ENCODE assay signal across 9 cellular contexts in the genomic region with DNA sequence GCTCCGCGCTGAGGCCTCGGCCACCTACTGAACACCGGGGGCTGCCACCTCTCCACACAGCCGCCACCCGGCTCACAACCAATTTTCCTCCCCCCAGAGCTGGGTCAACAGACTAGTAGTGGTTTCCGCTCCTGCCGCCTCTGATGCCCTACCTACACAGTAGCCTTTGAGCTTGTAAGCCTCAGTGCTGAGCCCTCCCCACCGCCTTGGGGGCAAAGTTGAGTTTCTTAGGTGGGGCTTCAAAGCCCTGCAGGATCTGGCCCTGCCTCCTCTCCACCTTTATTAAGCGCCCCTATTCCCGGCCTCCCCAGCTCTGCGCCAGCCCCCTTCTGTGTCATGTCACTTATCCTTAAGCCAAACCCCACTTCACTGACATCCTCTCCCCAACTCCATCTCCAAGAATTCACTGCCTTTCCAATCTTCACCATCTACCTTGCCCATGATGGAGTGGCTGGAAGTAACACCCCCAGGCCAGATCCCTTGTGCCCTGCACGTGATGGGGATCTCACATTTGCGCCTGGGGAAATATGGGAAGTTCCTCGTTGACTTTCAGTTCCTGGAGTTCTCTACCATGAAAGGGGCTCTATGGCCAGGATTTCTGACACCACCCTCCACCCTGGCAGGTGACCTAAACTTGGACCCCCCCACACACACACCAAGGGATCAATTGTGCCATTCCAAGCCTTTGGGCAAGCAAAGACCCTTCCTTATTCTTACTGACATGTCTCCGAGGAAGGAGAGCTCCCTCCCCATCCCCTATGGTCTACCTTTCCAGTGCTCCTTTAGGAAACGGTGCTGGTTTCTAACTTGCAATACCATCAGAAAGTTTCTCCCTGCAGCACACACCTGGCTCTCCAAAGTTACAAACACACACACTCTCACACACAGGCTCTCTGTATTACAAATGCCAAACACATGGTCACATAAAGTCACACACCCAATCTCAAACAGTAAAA. TPM values are rescaled to one million over a fixed set of nuclear protein-coding genes. Genes with fewer than 3 reads are reported as not detected.
DNase-seq lines count a peak whose midpoint lies in the region; ATAC-seq and TF ChIP-seq lines count a peak whose summit lies in the region.
"Had no signal": no experiment of that assay in that cellular context is flagged by ENCODE, and none has a peak within 500 bp of the region (broad histone marks: within the 10 kb centered on the region; RNA-seq: fewer than 3 reads in every experiment).

No MANE protein-coding gene starts in this region.

- no peak for ATAC-seq in GM23338
- no peak for ATAC-seq in activated T-helper 17 cell treated with anti-CD3 and anti-CD28 coated beads, Interleukin-2, amount 50 U/mL, for 72 hours (replicated peaks)
- ATAC-seq in naive thymus-derived CD4-positive, alpha-beta T cell = peak; percentile 2
- no peak for ATAC-seq in GM21390 (IDR thresholded peaks at IDR 0.05; ENCODE audit: unreplicated experiment)
- no peak for ATAC-seq in GM18867 (IDR thresholded peaks at IDR 0.05; ENCODE audit: unreplicated experiment)

- H3K9me2 ChIP-seq in GM23338 (ENCODE audit: insufficient read depth) = no peaks in the 10 kb centered on the region

- peaks cover 84% of the 10 kb centered on the region for H3K27me3 ChIP-seq in GM23338 (ENCODE audit: insufficient read depth)
- peaks cover 4 to 17% of the 10 kb centered on the region in 2 donors for H3K27me3 ChIP-seq in naive thymus-derived CD4-positive, alpha-beta T cell (ENCODE audit: control insufficient read depth in 2 of 2, insufficient read depth in 2 of 2, low read length in 2 of 2)

- H3K4me3 Mint-ChIP-seq in GM23338 = peak overlapping the region; percentile 24; the same call in 2 of the 3 replicates
- H3K4me3 Mint-ChIP-seq in activated T-helper 17 cell treated with anti-CD3 and anti-CD28 coated beads, Interleukin-2, amount 50 U/mL, for 72 hours = peak overlapping the region; percentile 68
- H3K4me3 Mint-ChIP-seq in naive thymus-derived CD4-positive, alpha-beta T cell = peak overlapping the region; percentile 28 to 91 (median 81)

- CTCF ChIA-PET in naive thymus-derived CD4-positive, alpha-beta T cell (lab: Charles Lee) = interaction anchor here (0.6 to 3.3 kb wide), 14 partner anchors 10 to 260 kb away, joined by 3 to 17 read pairs (median 4); partner anchors contain the start of gene SIGMAR1

- H3K4me2 ChIP-seq in GM23338 = peak overlapping the region; percentile 94

- H3F3A ChIP-seq in GM23338 (replicated peaks; ENCODE audit: low read depth) = no peaks in the 10 kb centered on the region

- H3K36me3 Mint-ChIP-seq in GM23338 (ENCODE audit: low read depth) = no peaks in the 10 kb centered on the region; the same call in 2 of the 3 replicates
- H3K36me3 Mint-ChIP-seq in activated T-helper 17 cell treated with anti-CD3 and anti-CD28 coated beads, Interleukin-2, amount 50 U/mL, for 72 hours (ENCODE audit: low read depth) = peaks cover 7% of the 10 kb centered on the region
- H3K36me3 Mint-ChIP-seq in naive thymus-derived CD4-positive, alpha-beta T cell = peaks cover 0 to 5% (median 0%) of the 10 kb centered on the region in 5 donors

- peaks cover 6% of the 10 kb centered on the region for H4K20me1 ChIP-seq in GM23338 (replicated peaks; ENCODE audit: insufficient read depth)

- no peak overlapping the region for H3K27ac Mint-ChIP-seq in GM23338
- no peak overlapping the region for H3K27ac Mint-ChIP-seq in activated T-helper 17 cell treated with anti-CD3 and anti-CD28 coated beads, Interleukin-2, amount 50 U/mL, for 72 hours
- peak overlapping the region in 2 of 9 donors; percentile 8 to 55 for H3K27ac Mint-ChIP-seq in naive thymus-derived CD4-positive, alpha-beta T cell

- no peaks in the 10 kb centered on the region for H3K36me3 ChIP-seq in GM23338 (ENCODE audit: insufficient read depth)
- H3K36me3 ChIP-seq in naive thymus-derived CD4-positive, alpha-beta T cell (ENCODE audit: control insufficient read depth in 2 of 3, insufficient read depth in 3 of 3, low read length in 3 of 3) = no peaks in the 10 kb centered on the region
- H3K36me3 ChIP-seq: esophagus muscularis mucosa had no signal

- peak overlapping the region; percentile 52; the same call in 1 of the 2 replicates for H2AFZ ChIP-seq in GM23338

- no peak overlapping the region for H3K27ac ChIP-seq in C4-2B
- H3K27ac ChIP-seq in GM23338 (ENCODE audit: low read depth) = no peak overlapping the region
- H3K27ac ChIP-seq in naive thymus-derived CD4-positive, alpha-beta T cell (ENCODE audit: low read depth, low read length) = no peak overlapping the region

- H3K9me3 ChIP-seq in naive thymus-derived CD4-positive, alpha-beta T cell (ENCODE audit: control insufficient read depth in 2 of 3, low read length in 3 of 3) = no peaks in the 10 kb centered on the region
- H3K9me3 ChIP-seq: esophagus muscularis mucosa had no signal

- peaks cover 68% of the 10 kb centered on the region for H3K27me3 Mint-ChIP-seq in GM23338 (ENCODE audit: insufficient read depth, low read depth, poor library complexity)
- peaks cover 44% of the 10 kb centered on the region for H3K27me3 Mint-ChIP-seq in activated T-helper 17 cell treated with anti-CD3 and anti-CD28 coated beads, Interleukin-2, amount 50 U/mL, for 72 hours
- H3K27me3 Mint-ChIP-seq in naive thymus-derived CD4-positive, alpha-beta T cell = peaks cover 48 to 74% (median 60%) of the 10 kb centered on the region in 5 donors

- H3K4me1 Mint-ChIP-seq in GM23338 = peaks cover 27% of the 10 kb centered on the region
- peaks cover 13% of the 10 kb centered on the region for H3K4me1 Mint-ChIP-seq in activated T-helper 17 cell treated with anti-CD3 and anti-CD28 coated beads, Interleukin-2, amount 50 U/mL, for 72 hours
- H3K4me1 Mint-ChIP-seq in naive thymus-derived CD4-positive, alpha-beta T cell = peaks cover 10 to 31% (median 28%) of the 10 kb centered on the region in 7 donors

- DNase-seq in GM23338 (ENCODE audit: low spot score) (no peak), NCI-H2196 (lab: John Stamatoyannopoulos, UW; ENCODE audit: unreplicated experiment) (no peak)
- DNase-seq in naive thymus-derived CD4-positive, alpha-beta T cell = no peak
- no peak for DNase-seq in stimulated activated CD4-positive, alpha-beta T cell treated with anti-CD3 and anti-CD28 coated beads, Interleukin-1b, Interleukin-23, amount 100 ng/mL, for 48 hours

- H3K79me2 ChIP-seq in GM23338 (replicated peaks; ENCODE audit: insufficient read depth) = no peaks in the 10 kb centered on the region

- intact Hi-C loops in naive thymus-derived CD4-positive, alpha-beta T cell (cut with micrococcal nuclease) = loop anchor here (1.0 to 10.0 kb wide), 10 partner anchors 21 to 260 kb away; partner anchors contain the start of genes DNAI1 (in 1 of the 2), FAM219A (in 1 of the 2) and RPP25L (in 1 of the 2)

- POLR2A ChIA-PET in naive thymus-derived CD4-positive, alpha-beta T cell (lab: Charles Lee) = no interaction called here

- peaks cover 3% of the 10 kb centered on the region; the same call in 1 of the 3 replicates for H3K9me3 Mint-ChIP-seq in GM23338
- H3K9me3 Mint-ChIP-seq in activated T-helper 17 cell treated with anti-CD3 and anti-CD28 coated beads, Interleukin-2, amount 50 U/mL, for 72 hours = no peaks in the 10 kb centered on the region
- peaks cover 0 to 2% (median 0%) of the 10 kb centered on the region in 11 donors for H3K9me3 Mint-ChIP-seq in naive thymus-derived CD4-positive, alpha-beta T cell

- peak; percentile 79 for TF ChIP-seq CTCF in C4-2B (conservative IDR thresholded peaks at IDR 0.05)
- TF ChIP-seq CTCF in GM23338 (conservative IDR thresholded peaks at IDR 0.05; ENCODE audit: low read depth in 2 of 2) = no peak

- peaks cover 37% of the 10 kb centered on the region; the same call in 1 of the 2 replicates for H3K4me1 ChIP-seq in GM23338 (ENCODE audit: insufficient read depth)
- H3K4me1 ChIP-seq in naive thymus-derived CD4-positive, alpha-beta T cell (ENCODE audit: control insufficient read depth in 2 of 2, insufficient read depth in 2 of 2, low read length in 2 of 2) = peaks cover 0 to 13% of the 10 kb centered on the region in 2 donors

- H3K4me3 ChIP-seq in GM23338 = peak overlapping the region; percentile 70
- H3K4me3 ChIP-seq in naive thymus-derived CD4-positive, alpha-beta T cell (ENCODE audit: low read length) = no peak overlapping the region

RNA-seq across cellular contexts. Expression of gene CNTFR, which starts 2.7 kb away (rescaled TPM):
- 1.1 and 1.9 TPM in 2 replicates for total RNA-seq in GM23338 (2014; rRNA removed; shearing (Covaris generic))
- polyA plus RNA-seq in GM23338 (2016; fragmentation: Nextera tagmentation; extraction: Ambion mirVana) = 0.59 and 0.73 TPM in 2 replicates
- total RNA-seq in activated T-helper 17 cell treated with anti-CD3 and anti-CD28 coated beads, Interleukin-2, amount 50 U/mL, for 72 hours = not detected
- total RNA-seq in naive thymus-derived CD4-positive, alpha-beta T cell = not detected
- not detected for polyA plus RNA-seq in naive thymus-derived CD4-positive, alpha-beta T cell

RNA-seq across cellular contexts. Expression of gene RPP25L, which starts 19.7 kb away (rescaled TPM):
- 19.9 and 25.1 TPM in 2 replicates for total RNA-seq in GM23338 (2014; rRNA removed; shearing (Covaris generic))
- 16.4 and 18.5 TPM in 2 replicates for polyA plus RNA-seq in GM23338 (2016; fragmentation: Nextera tagmentation; extraction: Ambion mirVana)
- total RNA-seq in activated T-helper 17 cell treated with anti-CD3 and anti-CD28 coated beads, Interleukin-2, amount 50 U/mL, for 72 hours = 10 to 100 TPM; 21.3 to 25.8 TPM
- total RNA-seq in naive thymus-derived CD4-positive, alpha-beta T cell = 10 to 100 TPM in 4 of 5 experiments, 1 to 10 TPM in 1; 8.8 to 27.3 (median 25.1) TPM
- polyA plus RNA-seq in naive thymus-derived CD4-positive, alpha-beta T cell = 10 to 100 TPM; 48.5 to 58.2 TPM

RNA-seq across cellular contexts. Expression of gene DCTN3, which starts 28.1 kb away (rescaled TPM):
- 12.9 and 20.6 TPM in 2 replicates for total RNA-seq in GM23338 (2014; rRNA removed; shearing (Covaris generic))
- polyA plus RNA-seq in GM23338 (2016; fragmentation: Nextera tagmentation; extraction: Ambion mirVana) = 17.9 and 23.2 TPM in 2 replicates
- total RNA-seq in activated T-helper 17 cell treated with anti-CD3 and anti-CD28 coated beads, Interleukin-2, amount 50 U/mL, for 72 hours = 10 to 100 TPM; 78.4 to 96.4 TPM
- total RNA-seq in naive thymus-derived CD4-positive, alpha-beta T cell = 100 to 1,000 TPM in 1 of 5 experiments, 10 to 100 TPM in 4; 55.6 to 110 (median 73.0) TPM
- 100 to 1,000 TPM; 125 to 129 TPM for polyA plus RNA-seq in naive thymus-derived CD4-positive, alpha-beta T cell

RNA-seq across cellular contexts. Expression of gene ARID3C, which starts 36.7 kb away (rescaled TPM):
- 0.49 TPM in 1 of 2 replicates, not detected in the other for total RNA-seq in GM23338 (2014; rRNA removed; shearing (Covaris generic))
- not detected in 2 replicates for polyA plus RNA-seq in GM23338 (2016; fragmentation: Nextera tagmentation; extraction: Ambion mirVana)
- total RNA-seq in activated T-helper 17 cell treated with anti-CD3 and anti-CD28 coated beads, Interleukin-2, amount 50 U/mL, for 72 hours = under 1 TPM; 0.17 to 0.42 TPM
- total RNA-seq in naive thymus-derived CD4-positive, alpha-beta T cell = under 1 TPM in 2 of 5 experiments, not detected in 3; 0.27 to 0.36 TPM
- polyA plus RNA-seq in naive thymus-derived CD4-positive, alpha-beta T cell = not detected
- total RNA-seq: esophagus muscularis mucosa had no signal

RNA-seq across cellular contexts. Expression of gene SIGMAR1, which starts 45.4 kb away (rescaled TPM):
- total RNA-seq in GM23338 (2014; rRNA removed; shearing (Covaris generic)) = 104 and 167 TPM in 2 replicates
- 76.4 and 82.3 TPM in 2 replicates for polyA plus RNA-seq in GM23338 (2016; fragmentation: Nextera tagmentation; extraction: Ambion mirVana)
- total RNA-seq in activated T-helper 17 cell treated with anti-CD3 and anti-CD28 coated beads, Interleukin-2, amount 50 U/mL, for 72 hours = 10 to 100 TPM; 42.6 to 75.3 TPM
- total RNA-seq in naive thymus-derived CD4-positive, alpha-beta T cell = 10 to 100 TPM; 20.7 to 63.8 (median 46.0) TPM
- 100 to 1,000 TPM in 1 of 2 donors, 10 to 100 TPM in 1; 93.5 to 102 TPM for polyA plus RNA-seq in naive thymus-derived CD4-positive, alpha-beta T cell

Comparison
In these comparisons a context has a peak if more than half of its experiments do, and no peak if none do; other contexts are left out.
1. H3K4me3 Mint-ChIP-seq: peak in every context shown above with its lines; median percentile 81 in naive thymus-derived CD4-positive, alpha-beta T cell; 68 in activated T-helper 17 cell treated with anti-CD3 and anti-CD28 coated beads, Interleukin-2, amount 50 U/mL, for 72 hours; 24 in GM23338.